ENCODE assay signal across 8 cellular contexts in genomic region chr19:4636151-4636717, GRCh38. TPM values are rescaled to one million over a fixed set of nuclear protein-coding genes. Genes with fewer than 3 reads are reported as not detected.
DNase-seq lines count a peak whose midpoint lies in the region; ATAC-seq, FAIRE-seq and TF ChIP-seq lines count a peak whose summit lies in the region.

No MANE protein-coding gene starts in this region.

- H3K27me3 ChIP-seq in SJSA1 (replicated peaks) (no peaks in the 10 kb centered on the region), pancreas (no peaks in the 10 kb centered on the region), tibial nerve (no peaks in the 10 kb centered on the region)

- peak overlapping the region in 3 of 7 donors; percentile 54 to 75 (median 73) for H3K27ac Mint-ChIP-seq in CD14-positive monocyte
- H3K27ac Mint-ChIP-seq in activated naive CD4-positive, alpha-beta T cell treated with anti-CD3 and anti-CD28 coated beads for 36 hours = no peak overlapping the region

- peaks cover 63% of the 10 kb centered on the region for H3K4me1 Mint-ChIP-seq in CD14-positive monocyte
- H3K4me1 Mint-ChIP-seq in activated naive CD4-positive, alpha-beta T cell treated with anti-CD3 and anti-CD28 coated beads for 36 hours (ENCODE audit: low read depth) = peaks cover 31% of the 10 kb centered on the region

- TF ChIP-seq CTCF in CD14-positive monocyte (IDR thresholded peaks at IDR 0.05) (peak; percentile 96), pancreas (IDR thresholded peaks at IDR 0.05) (peak; percentile 91 to 98 (median 95)), tibial nerve (IDR thresholded peaks at IDR 0.05) (peak; percentile 93 to 100 (median 97))

- H3K4me1 ChIP-seq in SJSA1 (replicated peaks) (peaks cover 45% of the 10 kb centered on the region), pancreas (peaks cover 0 to 13% (median 0%) of the 10 kb centered on the region in 3 donors), tibial nerve (peaks cover 0 to 48% (median 31%) of the 10 kb centered on the region in 4 donors)

- no peak for TF ChIP-seq POLR2A in tibial nerve (IDR thresholded peaks at IDR 0.05)

- no peaks in the 10 kb centered on the region for H3K36me3 ChIP-seq in SJSA1
- no peaks in the 10 kb centered on the region for H3K36me3 ChIP-seq in pancreas
- H3K36me3 ChIP-seq in tibial nerve = no peaks in the 10 kb centered on the region

- WGBS in pancreas, 2 donors = 1% methylated on average over 42 to 43 of the region's 43 CpGs
- 0% methylated on average over 3 to 42 of the region's 43 CpGs for WGBS in tibial nerve, 2 donors

- CTCF ChIA-PET in activated naive CD4-positive, alpha-beta T cell treated with anti-CD3 and anti-CD28 coated beads for 36 hours (lab: Charles Lee) = interaction anchor here (0.6 to 3.4 kb wide), 25 partner anchors 9 to 187 kb away, joined by 3 to 70 read pairs (median 5); partner anchors contain the start of gene SEMA6B

- ATAC-seq in pancreas = peak; percentile 29 to 54 (median 42)

- H3K27ac ChIP-seq in SJSA1 = peak overlapping the region; percentile 55; the same call in 1 of the 2 replicates
- no peak overlapping the region for H3K27ac ChIP-seq in pancreas
- peak overlapping the region in 3 of 4 donors; percentile 20 to 68 (median 23) for H3K27ac ChIP-seq in tibial nerve

- peaks cover 1 to 12% (median 11%) of the 10 kb centered on the region in 3 donors for H3K27me3 Mint-ChIP-seq in CD14-positive monocyte (ENCODE audit: low read depth in 3 of 3)
- H3K27me3 Mint-ChIP-seq in activated naive CD4-positive, alpha-beta T cell treated with anti-CD3 and anti-CD28 coated beads for 36 hours (ENCODE audit: low read depth) = no peaks in the 10 kb centered on the region

- DNase-seq in CD14-positive monocyte (ENCODE audit: low spot score) = peak; percentile 61
- DNase-seq in HT1080 (ENCODE audit: low read depth) = peak; percentile 18
- DNase-seq in SJSA1 (ENCODE audit: low read depth in 1 of 2, low spot score in 2 of 2) = peak; percentile 63 to 71
- DNase-seq in activated naive CD4-positive, alpha-beta T cell treated with anti-CD3 and anti-CD28 coated beads for 36 hours = peak; percentile 75
- DNase-seq in head of caudate nucleus = peak in 40 of 42 donors; percentile 34 to 86 (median 69)
- peak; percentile 38 to 92 (median 73) for DNase-seq in pancreas
- peak; percentile 26 to 34 for DNase-seq in tibial nerve (ENCODE audit: low spot score in 2 of 2)
- DNase-seq in SW480 (ENCODE audit: low spot score) = no peak

- peaks cover 0 to 1% of the 10 kb centered on the region in 2 donors for H3K36me3 Mint-ChIP-seq in CD14-positive monocyte
- no peaks in the 10 kb centered on the region for H3K36me3 Mint-ChIP-seq in activated naive CD4-positive, alpha-beta T cell treated with anti-CD3 and anti-CD28 coated beads for 36 hours (ENCODE audit: low read depth)

- H3K4me3 ChIP-seq in SJSA1 = peak overlapping the region; percentile 34
- H3K4me3 ChIP-seq in pancreas = peak overlapping the region; percentile 6 to 50 (median 43)
- H3K4me3 ChIP-seq in tibial nerve = peak overlapping the region; percentile 35 to 59 (median 56)

- H3K9me3 ChIP-seq in SJSA1 (replicated peaks) (no peaks in the 10 kb centered on the region), pancreas (no peaks in the 10 kb centered on the region), tibial nerve (no peaks in the 10 kb centered on the region)

- no peak for TF ChIP-seq EP300 in tibial nerve (IDR thresholded peaks at IDR 0.05)

- H3K9me3 Mint-ChIP-seq in CD14-positive monocyte = no peaks in the 10 kb centered on the region
- no peaks in the 10 kb centered on the region for H3K9me3 Mint-ChIP-seq in activated naive CD4-positive, alpha-beta T cell treated with anti-CD3 and anti-CD28 coated beads for 36 hours

- intact Hi-C loops in CD14-positive monocyte (cut with micrococcal nuclease) (loop anchor here (5.0 kb wide), 2 partner anchors 94 to 109 kb away; partner anchors contain the start of gene LRG1 (in 2 of the 2)), head of caudate nucleus (cut with DNase I) (loop anchor here (5.0 kb wide), 1 partner anchor 59 kb away; no protein-coding TSS in a partner anchor), pancreas (cut with DNase I) (no loop called here)
- intact Hi-C loops in activated naive CD4-positive, alpha-beta T cell treated with anti-CD3 and anti-CD28 coated beads for 36 hours (cut with micrococcal nuclease) = loop anchor here (1.0 kb wide), 2 partner anchors 60 to 69 kb away; no protein-coding TSS in a partner anchor

- FAIRE-seq in pancreas (lab: Jason Lieb, UNC) = no peak

- H3K4me3 Mint-ChIP-seq in CD14-positive monocyte = peak overlapping the region; percentile 55 to 70
- H3K4me3 Mint-ChIP-seq in activated naive CD4-positive, alpha-beta T cell treated with anti-CD3 and anti-CD28 coated beads for 36 hours = peak overlapping the region; percentile 34

RNA-seq across cellular contexts. Expression of gene TNFAIP8L1, which starts 3.1 kb away (rescaled TPM):
- polyA plus RNA-seq in CD14-positive monocyte (1 to 10 TPM; 1.8 to 3.9 TPM), pancreas (1 to 10 TPM; 3.5 to 3.6 TPM)
- total RNA-seq in HT1080 (2014; rRNA removed; shearing (Covaris generic)) = 3.0 and 6.1 TPM in 2 replicates
- 15.2 and 15.4 TPM in 2 replicates for polyA plus RNA-seq in HT1080 (2015; cell fraction: cytosol; rRNA removed)
- polyA plus RNA-seq in HT1080 (2015; cell fraction: nucleus; rRNA removed) = 7.6 and 9.0 TPM in 2 replicates
- total RNA-seq in SJSA1 (2014; rRNA removed; shearing (Covaris generic)) = 5.0 and 7.4 TPM in 2 replicates
- total RNA-seq in activated naive CD4-positive, alpha-beta T cell treated with anti-CD3 and anti-CD28 coated beads for 36 hours = 10 to 100 TPM; 19.9 to 20.4 TPM
- total RNA-seq in pancreas (1 to 10 TPM; 1.2 to 3.3 (median 1.6) TPM), tibial nerve (1 to 10 TPM; 7.3 to 8.8 (median 8.4) TPM)

RNA-seq across cellular contexts. Expression of gene MYDGF, which starts 33.9 kb away (rescaled TPM):
- polyA plus RNA-seq in CD14-positive monocyte (100 to 1,000 TPM; 160 to 165 TPM), pancreas (10 to 100 TPM; 50.3 to 80.6 TPM)
- 76.3 and 76.6 TPM in 2 replicates for total RNA-seq in HT1080 (2014; rRNA removed; shearing (Covaris generic))
- polyA plus RNA-seq in HT1080 (2015; cell fraction: cytosol; rRNA removed) = 175 and 189 TPM in 2 replicates
- 90.8 and 104 TPM in 2 replicates for polyA plus RNA-seq in HT1080 (2015; cell fraction: nucleus; rRNA removed)
- 214 and 250 TPM in 2 replicates for total RNA-seq in SJSA1 (2014; rRNA removed; shearing (Covaris generic))
- total RNA-seq in activated naive CD4-positive, alpha-beta T cell treated with anti-CD3 and anti-CD28 coated beads for 36 hours = 10 to 100 TPM; 43.5 to 45.5 TPM
- total RNA-seq in pancreas (100 to 1,000 TPM in 1 of 6 donors, 10 to 100 TPM in 5; 56.7 to 102 (median 66.4) TPM), tibial nerve (10 to 100 TPM; 33.5 to 48.7 (median 41.5) TPM)

Comparison
In these comparisons a context has a peak if more than half of its experiments do, and no peak if none do; other contexts are left out.
1. H3K27ac ChIP-seq: peak in SJSA1 (single experiment) and tibial nerve (3 of 4); none in pancreas (0 of 4).
2. intact Hi-C loops: an anchor here in CD14-positive monocyte (5.0 kb wide), activated naive CD4-positive, alpha-beta T cell treated with anti-CD3 and anti-CD28 coated beads for 36 hours (1.0 kb wide) and head of caudate nucleus (5.0 kb wide); none called in pancreas.
3. Peak in every context shown above with its lines, with median percentiles within 50 percentile points of each other: CTCF ChIP-seq and H3K4me3 ChIP-seq.